In genomic region chr5:180069589-180070247, GRCh38 we compare ENCODE assay signal across 8 cellular contexts. TPM values are rescaled to one million over a fixed set of nuclear protein-coding genes. Genes with fewer than 3 reads are reported as not detected.
DNase-seq lines count a peak whose midpoint lies in the region; ATAC-seq, FAIRE-seq and TF ChIP-seq lines count a peak whose summit lies in the region.

No MANE protein-coding gene starts in this region.

- no peaks in the 10 kb centered on the region for H4K20me1 ChIP-seq in GM12878 (ENCODE audit: control insufficient read depth, insufficient read depth)

- no peak for TF ChIP-seq EP300 in GM12878 (IDR thresholded peaks at IDR 0.05; ENCODE audit: borderline replicate concordance in 1 of 2, control insufficient read depth in 1 of 2, low read depth in 2 of 2, low read length in 2 of 2)

- peak; percentile 47 for FAIRE-seq in GM12878 (lab: Jason Lieb, UNC)

- no peaks in the 10 kb centered on the region for H3K4me1 ChIP-seq in GM12878 (ENCODE audit: control insufficient read depth, insufficient read depth, low read length)
- peaks cover 3 to 42% (median 20%) of the 10 kb centered on the region in 4 donors for H3K4me1 ChIP-seq in liver (ENCODE audit: control insufficient read depth in 4 of 4, insufficient read depth in 4 of 4, low read length in 3 of 4)

- SMC1A ChIA-PET in GM12878 (lab: Charles Lee; ENCODE audit: uncharacterized antibody, unreplicated experiment): no interaction called here

- H3K9me3 ChIP-seq in AG04450 (ENCODE audit: control insufficient read depth, insufficient read depth, low read length) (peaks cover 14% of the 10 kb centered on the region), GM12878 (replicated peaks; ENCODE audit: control insufficient read depth, insufficient read depth, low read length) (peaks cover 4% of the 10 kb centered on the region; the same call in 2 of the 3 replicates), liver (ENCODE audit: control insufficient read depth in 4 of 4, low read length in 3 of 4) (no peaks in the 10 kb centered on the region)

- ATAC-seq in GM12878: peak; percentile 33
- no peak for ATAC-seq in HG03025 (IDR thresholded peaks at IDR 0.05; ENCODE audit: low FRiP score, unreplicated experiment)

- 33% methylated on average over 9 of the region's 9 CpGs for WGBS in GM12878 (ENCODE audit: insufficient coverage, insufficient replicate concordance, low lambda C conversion rate, missing lambda C conversion rate)
- 45% methylated on average over 9 of the region's 9 CpGs for WGBS in liver

- peak overlapping the region; percentile 80 for H3K4me3 ChIP-seq in AG04450 (ENCODE audit: low read depth, low read length)
- peak overlapping the region; percentile 43; the same call in 1 of the 2 replicates for H3K4me3 ChIP-seq in GM12878
- H3K4me3 ChIP-seq in liver (ENCODE audit: low read depth in 1 of 3, low read length in 3 of 3): peak overlapping the region; percentile 81 to 93 (median 85)

- BruUV-seq in GM12878 (replicated peaks; lab: Mats Ljungman, UMichigan): no TSS peak

- intact Hi-C loops in GM12878 (cut with micrococcal nuclease; ENCODE audit: unreplicated experiment): no loop called here

- H3K27ac ChIP-seq in AG04450 (ENCODE audit: low read depth, low read length) (no peak overlapping the region), GM12878 (ENCODE audit: control insufficient read depth, insufficient read depth) (no peak overlapping the region), liver (ENCODE audit: low read depth in 1 of 2, low read length in 2 of 2) (peak overlapping the region; percentile 72 to 95)

- no peaks in the 10 kb centered on the region; the same call in 1 of the 2 replicates for H3K79me2 ChIP-seq in GM12878 (ENCODE audit: control insufficient read depth, insufficient read depth, low read length)

- TF ChIP-seq CTCF in AG04450 (IDR thresholded peaks at IDR 0.05; ENCODE audit: low read depth, low read length) (no peak), GM12878 (IDR thresholded peaks at IDR 0.05 in 2 of 3, conservative IDR thresholded peaks at IDR 0.05 in 1 of 3; ENCODE audit: control insufficient read depth in 2 of 3, extremely low read depth in 1 of 3, insufficient read depth in 1 of 3, low read depth in 3 of 3, low read length in 3 of 3) (no peak), liver (IDR thresholded peaks at IDR 0.05; ENCODE audit: low read depth, low read length, missing input control) (no peak)

- POLR2A ChIA-PET in AG04450 (lab: Yijun Ruan, JAX): no interaction called here
- POLR2A ChIA-PET in GM12878 (lab: Charles Lee): no interaction called here

- CTCF ChIA-PET in AG04450 (lab: Charles Lee): interaction anchor here (0.7 kb wide), 1 partner anchor 20 kb away, joined by 5 read pairs; no protein-coding TSS in a partner anchor
- CTCF ChIA-PET in GM12878 (lab: Yijun Ruan, JAX): no interaction called here

- H2AFZ ChIP-seq in GM12878 (ENCODE audit: control insufficient read depth, low read depth, low read length): no peak overlapping the region

- TF ChIP-seq RAD21 in GM12878 (IDR thresholded peaks at IDR 0.05; ENCODE audit: insufficient read depth, low read depth, low read length) (no peak), liver (IDR thresholded peaks at IDR 0.05) (no peak)

- H3K9ac ChIP-seq in GM12878 (ENCODE audit: control insufficient read depth, insufficient read depth, low read length) (no peak overlapping the region), liver (ENCODE audit: low read depth in 1 of 2, low read length in 2 of 2) (no peak overlapping the region)

- no peak for DNase-seq in AG04450 (ENCODE audit: low read depth, low spot score)
- DNase-seq in KBM-7: peak; percentile 95
- DNase-seq in GM12878 (ENCODE audit: low read depth, low spot score): no peak
- DNase-seq in superior temporal gyrus (ENCODE audit: extremely low spot score): peak; percentile 95
- no peak for DNase-seq in stimulated activated CD4-positive, alpha-beta T cell treated with anti-CD3 and anti-CD28 coated beads, Interleukin-4, amount 100 ng/mL, for 24 hours
- DNase-seq in stimulated activated CD4-positive, alpha-beta T cell treated with anti-CD3 and anti-CD28 coated beads, Interleukin-4, amount 100 ng/mL, for 4 hours: no peak

- H3K36me3 ChIP-seq in GM12878 (ENCODE audit: control insufficient read depth in 2 of 2, insufficient read depth in 2 of 2, low read length in 1 of 2): no peaks in the 10 kb centered on the region
- H3K36me3 ChIP-seq in liver (ENCODE audit: control insufficient read depth in 4 of 4, insufficient read depth in 3 of 4, low read depth in 1 of 4, low read length in 3 of 4): no peaks in the 10 kb centered on the region

- H3K27me3 ChIP-seq in AG04450 (ENCODE audit: control insufficient read depth, insufficient read depth, low read length): no peaks in the 10 kb centered on the region
- H3K27me3 ChIP-seq in GM12878 (replicated peaks in 1 of 2; ENCODE audit: control insufficient read depth in 2 of 2, insufficient read depth in 2 of 2, low read length in 1 of 2): peaks cover 4 to 7% of the 10 kb centered on the region in 2 experiments; a peak in 3 of 4 replicates
- no peaks in the 10 kb centered on the region for H3K27me3 ChIP-seq in liver (ENCODE audit: control insufficient read depth in 4 of 4, insufficient read depth in 4 of 4, low read length in 3 of 4)

- in situ Hi-C loops in KBM-7 (cut with MboI; ENCODE audit: low pct_unique_long_range_greater_than_20kb, low sequenced_read_pairs) (no loop called here), GM12878 (cut with MboI) (no loop called here)

- no peak for TF ChIP-seq POLR2A in GM12878 (IDR thresholded peaks at IDR 0.05; ENCODE audit: low read depth, low read length)

- RAD21 ChIA-PET in GM12878 (lab: Charles Lee; ENCODE audit: unreplicated experiment): no interaction called here

- H3K4me2 ChIP-seq in GM12878 (ENCODE audit: control insufficient read depth, insufficient read depth): peak overlapping the region; percentile 51; the same call in 1 of the 2 replicates

TF ChIP-seq in GM12878, 131 proteins besides CTCF, POLR2A, EP300 and RAD21:
- no peak for TF ChIP-seq BMI1 (IDR thresholded peaks at IDR 0.05; ENCODE audit: borderline replicate concordance)
- TF ChIP-seq USF1 (IDR thresholded peaks at IDR 0.05; ENCODE audit: borderline replicate concordance, extremely low read length, insufficient read depth, low read depth, low read length): peak; percentile 9
- TF ChIP-seq SPI1 (IDR thresholded peaks at IDR 0.05; ENCODE audit: borderline replicate concordance, insufficient read depth, low read depth, low read length): peak; percentile 46; the same call in 1 of the 2 replicates

TF ChIP-seq in liver, 16 proteins besides CTCF, POLR2A, EP300 and RAD21:
- TF ChIP-seq YY1 (IDR thresholded peaks at IDR 0.05) (peak; percentile 64), TAF1 (conservative IDR thresholded peaks at IDR 0.05) (no peak), FOXA1 (IDR thresholded peaks at IDR 0.05) (no peak)

RNA-seq across cellular contexts. Expression of gene RNF130, which starts 1.8 kb away (rescaled TPM):
- polyA plus RNA-seq in AG04450 (2011; rRNA removed) (37.0 and 38.9 TPM in 2 replicates), GM12878 (2011; rRNA removed) (0.06 and 0.30 TPM in 2 replicates), GM12878 (2014; fragmentation: Illumina TruSeq; extraction: Trizol) (0.08 and 0.12 TPM in 2 replicates), GM12878 (2014; fragmentation: Nextera tagmentation; extraction: Ambion mirVana) (under 1 TPM; 0.10 to 0.11 TPM), GM12878 (2014; rRNA removed) (0.04 TPM in 1 of 2 replicates, not detected in the other), GM12878 (2016; fragmentation: Nextera tagmentation; extraction: Ambion mirVana) (under 1 TPM; 0.09 to 0.16 TPM), liver (10 to 100 TPM; 59.3 to 93.1 TPM)
- 15.1 and 15.7 TPM in 2 replicates for polyA minus RNA-seq in AG04450 (2011; rRNA and poly(A)+ RNA removed)
- 40.6 and 43.0 TPM in 2 replicates for total RNA-seq in GM12878 (2013; cell fraction: nucleolus; rRNA removed)
- total RNA-seq in GM12878 (2014; rRNA removed) (not detected in 2 replicates), GM12878 (2014; rRNA removed; fragmentation: Illumina TruSeq; extraction: Trizol) (0.09 TPM in 1 of 2 replicates, not detected in the other), GM12878 (2021) (0.29 and 0.36 TPM in 2 replicates), liver (10 to 100 TPM; 24.9 to 43.6 TPM)
- 1.5 TPM for polyA plus RNA-seq in GM12878 (2011; ENCODE audit: low read depth)
- polyA plus RNA-seq in GM12878 (2011; cell fraction: cytosol; rRNA removed): 0.03 and 0.12 TPM in 2 replicates
- 0.06 TPM in 1 of 2 replicates, not detected in the other for polyA plus RNA-seq in GM12878 (2011; cell fraction: nucleus; rRNA removed)
- polyA plus RNA-seq in GM12878 (2012): 1.0 and 1.6 TPM in 2 replicates
- polyA minus RNA-seq in GM12878 (2011; rRNA and poly(A)+ RNA removed): not detected in 2 replicates
- polyA minus RNA-seq in GM12878 (2011; cell fraction: cytosol; rRNA and poly(A)+ RNA removed): 0.42 TPM in 1 of 2 replicates, not detected in the other
- 0.29 TPM in 1 of 2 replicates, not detected in the other for polyA minus RNA-seq in GM12878 (2011; cell fraction: nucleus; rRNA and poly(A)+ RNA removed)

Comparison
In these comparisons a context has a peak if more than half of its experiments do, and no peak if none do; other contexts are left out.
1. DNase-seq: peak in KBM-7 (single experiment) and superior temporal gyrus (single experiment); none in AG04450 (single experiment), GM12878 (single experiment), stimulated activated CD4-positive, alpha-beta T cell treated with anti-CD3 and anti-CD28 coated beads, Interleukin-4, amount 100 ng/mL, for 24 hours (single experiment) and stimulated activated CD4-positive, alpha-beta T cell treated with anti-CD3 and anti-CD28 coated beads, Interleukin-4, amount 100 ng/mL, for 4 hours (0 of 2).
2. H3K27ac ChIP-seq: peak in liver (2 of 2); none in AG04450 (single experiment) and GM12878 (single experiment).
3. RNA of gene RNF130, which starts 1.8 kb away (polyA plus RNA-seq): 59.3 to 93.1 TPM in liver and 37.0 to 38.9 TPM in AG04450; 0.03 to 1.6 TPM in GM12878; every median in the first group is over 10 times any median in the second.
4. Peak in every context shown above with its lines, with median percentiles within 50 percentile points of each other: H3K4me3 ChIP-seq.